17 cellular contexts compared by ENCODE assay signal in genomic region chr11:1054143-1055108, GRCh38. TPM values are rescaled to one million over a fixed set of nuclear protein-coding genes. Genes with fewer than 3 reads are reported as not detected.
A peak's percentile ranks its signal among the peaks of the same experiment; 100 is the strongest.
DNase-seq lines count a peak whose midpoint lies in the region; ATAC-seq and TF ChIP-seq lines count a peak whose summit lies in the region.
"Had no signal": no experiment of that assay in that cellular context is flagged by ENCODE, and none has a peak within 500 bp of the region (broad histone marks: within the 10 kb centered on the region; RNA-seq: fewer than 3 reads in every experiment).

No MANE protein-coding gene starts in this region.

- CTCF ChIA-PET in WTC11 (lab: Charles Lee): interaction anchor here (0.6 to 2.0 kb wide), 6 partner anchors 27 to 216 kb away, joined by 3 to 5 read pairs (median 3); no protein-coding TSS in a partner anchor

- ATAC-seq in WTC11 (no peak), HG03039 (IDR thresholded peaks at IDR 0.05; ENCODE audit: unreplicated experiment) (no peak)
- ATAC-seq: right lobe of liver had no signal

- POLR2A ChIA-PET in WTC11 (lab: Charles Lee): no interaction called here

- H3K4me3 Mint-ChIP-seq in WTC11: no peak overlapping the region

- no peak for TF ChIP-seq CTCF in WTC11 (IDR thresholded peaks at IDR 0.05)

- H3K36me3 Mint-ChIP-seq in WTC11: no peaks in the 10 kb centered on the region

- H3K27me3 Mint-ChIP-seq in WTC11 (ENCODE audit: low read depth): no peaks in the 10 kb centered on the region

- no peak overlapping the region for H3K27ac Mint-ChIP-seq in WTC11

- no peaks in the 10 kb centered on the region for H3K4me1 Mint-ChIP-seq in WTC11

- no peaks in the 10 kb centered on the region for H3K9me3 Mint-ChIP-seq in WTC11

- DNase-seq in AG20443 (ENCODE audit: low spot score): peak; percentile 85
- peak; percentile 82 for DNase-seq in GM03348 (ENCODE audit: low spot score)
- peak; percentile 11 for DNase-seq in WTC11 (ENCODE audit: low spot score)
- DNase-seq in myocyte (ENCODE audit: low read depth): peak; percentile 70
- no peak for DNase-seq in activated CD4-positive, alpha-beta T cell treated with anti-CD3 and anti-CD28 coated beads, Interleukin-2, amount 50 U/mL, for 1 hour
- no peak for DNase-seq in activated CD4-positive, alpha-beta T cell treated with anti-CD3 and anti-CD28 coated beads for 4 hours
- no peak for DNase-seq in NCI-H1694 (lab: John Stamatoyannopoulos, UW)
- DNase-seq: activated T-cell treated with anti-CD3 and anti-CD28 coated beads for 4 hours, hippocampal formation, mesenchymal stem cell, NCI-H2227 treated with DMSO at 0.1 percent for 48 hours had no signal

TF ChIP-seq in WTC11, 78 proteins besides CTCF, POLR2A, EP300 and RAD21 (continues in another document):
- TF ChIP-seq ATF2 (CRISPR knock-in tag; IDR thresholded peaks at IDR 0.05; ENCODE audit: borderline replicate concordance, low read depth) (no peak), ERG (CRISPR knock-in tag; IDR thresholded peaks at IDR 0.05) (no peak), ZMAT4 (CRISPR knock-in tag; IDR thresholded peaks at IDR 0.05) (no peak), E2F5 (CRISPR knock-in tag; IDR thresholded peaks at IDR 0.05) (no peak), ARID4B (CRISPR knock-in tag; IDR thresholded peaks at IDR 0.05; ENCODE audit: borderline replicate concordance) (no peak), ZNF263 (CRISPR knock-in tag; IDR thresholded peaks at IDR 0.05; ENCODE audit: low read depth) (no peak), MXD4 (CRISPR knock-in tag; IDR thresholded peaks at IDR 0.05; ENCODE audit: borderline replicate concordance) (no peak), PREB (CRISPR knock-in tag; IDR thresholded peaks at IDR 0.05; ENCODE audit: borderline replicate concordance) (no peak), ZNF425 (CRISPR knock-in tag; conservative IDR thresholded peaks at IDR 0.05) (no peak), ZNF512 (CRISPR knock-in tag; IDR thresholded peaks at IDR 0.05; ENCODE audit: borderline replicate concordance) (no peak)

RNA-seq across cellular contexts. Expression of gene MUC6, which starts 17.9 kb away (rescaled TPM):
- total RNA-seq in WTC11 (2021) (0.05 to 0.13 TPM (median 0.07 TPM) in 3 replicates), myocyte (not detected in 2 replicates)
- polyA plus RNA-seq in myocyte (2012): 0.50 TPM
- total RNA-seq: astrocyte, Caco-2 had no signal

RNA-seq across cellular contexts. Expression of gene MUC2, which starts 20.2 kb away (rescaled TPM):
- total RNA-seq in WTC11 (2021) (0.07 to 0.60 TPM (median 0.22 TPM) in 3 replicates), myocyte (not detected in 2 replicates)
- polyA plus RNA-seq in myocyte (2012): not detected
- total RNA-seq: astrocyte, RPMI7951, temporal lobe had no signal

Comparison
In these comparisons a context has a peak if more than half of its experiments do, and no peak if none do; other contexts are left out.
1. DNase-seq: peak in AG20443 (single experiment), GM03348 (single experiment), WTC11 (single experiment) and myocyte (single experiment); none in activated CD4-positive, alpha-beta T cell treated with anti-CD3 and anti-CD28 coated beads, Interleukin-2, amount 50 U/mL, for 1 hour (single experiment), activated CD4-positive, alpha-beta T cell treated with anti-CD3 and anti-CD28 coated beads for 4 hours (0 of 2) and NCI-H1694 (single experiment).